Comparison of ENCODE assay signal across 23 cellular contexts in the genomic region with DNA sequence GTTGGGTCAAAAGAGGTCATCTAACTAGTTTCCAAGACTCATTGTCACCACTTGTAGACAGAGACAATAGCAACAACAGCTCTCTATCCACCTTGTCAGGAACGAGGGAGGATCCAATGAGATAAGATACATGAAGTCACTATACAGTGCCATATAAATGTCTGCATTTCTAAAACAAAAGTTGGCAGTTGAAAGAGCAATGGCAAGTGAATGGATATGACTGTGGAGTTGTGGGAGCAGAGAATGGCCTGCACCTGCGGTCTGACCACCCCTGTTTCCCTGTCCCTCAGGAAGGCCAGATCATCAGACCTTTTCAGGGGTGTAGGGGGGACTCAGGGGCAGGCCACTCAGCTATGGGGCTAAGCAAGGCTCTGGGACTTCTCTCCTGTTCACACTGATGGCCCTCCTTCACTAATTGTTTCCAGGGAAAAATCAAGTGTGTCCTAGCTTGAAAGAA.
"Had no signal": no experiment of that assay in that cellular context is flagged by ENCODE, and none has a peak within 500 bp of the region (broad histone marks: within the 10 kb centered on the region; RNA-seq: fewer than 3 reads in every experiment).

No MANE protein-coding gene starts in this region.

- H3K36me3 Mint-ChIP-seq: activated naive CD4-positive, alpha-beta T cell treated with anti-CD3 and anti-CD28 coated beads, Interleukin-2, amount 50 U/mL, for 72 hours; natural killer cell treated with Interleukin-12 subunit alpha and Interleukin-12 subunit beta and Interleukin-15 and Interleukin-18, amount 100 ng/mL, for 72 hours had no signal

- H3K27ac Mint-ChIP-seq: activated CD4-positive, alpha-beta T cell treated with anti-CD3 and anti-CD28 coated beads for 36 hours; activated naive CD4-positive, alpha-beta T cell treated with anti-CD3 and anti-CD28 coated beads, Interleukin-2, amount 50 U/mL, for 72 hours; activated T-cell treated with anti-CD3 and anti-CD28 coated beads, Interleukin-2, amount 50 U/mL, for 72 hours; natural killer cell treated with Interleukin-12 subunit alpha and Interleukin-12 subunit beta and Interleukin-15 and Interleukin-18, amount 100 ng/mL, for 72 hours had no signal

- H3K9me3 Mint-ChIP-seq: activated naive CD4-positive, alpha-beta T cell treated with anti-CD3 and anti-CD28 coated beads, Interleukin-2, amount 50 U/mL, for 72 hours; activated T-cell treated with anti-CD3 and anti-CD28 coated beads, Interleukin-2, amount 50 U/mL, for 72 hours; natural killer cell treated with Interleukin-12 subunit alpha and Interleukin-12 subunit beta and Interleukin-15 and Interleukin-18, amount 100 ng/mL, for 72 hours had no signal

- H3K27me3 ChIP-seq: cardiac muscle cell, left lung, right atrium auricular region, spleen, tibial nerve, vagina had no signal

- H3K4me1 Mint-ChIP-seq: activated CD4-positive, alpha-beta T cell treated with anti-CD3 and anti-CD28 coated beads for 36 hours had no signal

- ATAC-seq: activated CD4-positive, alpha-beta T cell treated with anti-CD3 and anti-CD28 coated beads for 36 hours; activated naive CD4-positive, alpha-beta T cell treated with anti-CD3 and anti-CD28 coated beads, Interleukin-2, amount 50 U/mL, for 72 hours; activated T-cell treated with anti-CD3 and anti-CD28 coated beads, Interleukin-2, amount 50 U/mL, for 72 hours; left lung; mucosa of descending colon; natural killer cell treated with Interleukin-12 subunit alpha and Interleukin-12 subunit beta and Interleukin-15 and Interleukin-18, amount 100 ng/mL, for 72 hours had no signal

- DNase-seq: activated CD4-positive, alpha-beta T cell treated with anti-CD3 and anti-CD28 coated beads for 36 hours; activated CD4-positive, CD25-positive, alpha-beta regulatory T cell; activated naive CD4-positive, alpha-beta T cell; activated T-cell treated with anti-CD3 and anti-CD28 coated beads for 4 hours; activated T-cell treated with anti-CD3 and anti-CD28 coated beads, Interleukin-2, amount 50 U/mL, for 72 hours; cerebellar nuclear complex; dorsolateral prefrontal cortex; effector memory CD4-positive, alpha-beta T cell; erythroblast; foreskin fibroblast; head of caudate nucleus; left lung; mucosa of descending colon; spleen; stimulated activated naive CD4-positive, alpha-beta T cell had no signal

- H3K4me3 Mint-ChIP-seq: activated CD4-positive, alpha-beta T cell treated with anti-CD3 and anti-CD28 coated beads for 36 hours; activated T-cell treated with anti-CD3 and anti-CD28 coated beads, Interleukin-2, amount 50 U/mL, for 72 hours; natural killer cell treated with Interleukin-12 subunit alpha and Interleukin-12 subunit beta and Interleukin-15 and Interleukin-18, amount 100 ng/mL, for 72 hours had no signal

- H3K4me1 ChIP-seq: left lung, spleen had no signal

- H3K36me3 ChIP-seq: cardiac muscle cell, left lung, right atrium auricular region, spleen, tibial nerve, vagina had no signal

- H3K4me3 ChIP-seq: cardiac muscle cell, coronary artery, dorsolateral prefrontal cortex, left lung, lung, mucosa of descending colon, right atrium auricular region, spleen, tibial nerve, vagina had no signal

- H3K27ac ChIP-seq: cardiac muscle cell, coronary artery, dorsolateral prefrontal cortex, left lung, right atrium auricular region, spleen, tibial nerve, vagina had no signal

- H3K9me3 ChIP-seq: left lung, mucosa of descending colon, right atrium auricular region, spleen, tibial nerve, vagina had no signal
